Comparison of ENCODE assay signal across 17 cellular contexts in genomic region chr2:239194731-239195317, GRCh38.
DNase-seq lines count a peak whose midpoint lies in the region; ATAC-seq, FAIRE-seq and TF ChIP-seq lines count a peak whose summit lies in the region.
"Had no signal": no experiment of that assay in that cellular context is flagged by ENCODE, and none has a peak within 500 bp of the region (broad histone marks: within the 10 kb centered on the region; RNA-seq: fewer than 3 reads in every experiment).

No MANE protein-coding gene starts in this region.

- no peak for ATAC-seq in stimulated activated naive CD8-positive, alpha-beta T cell treated with anti-CD3 and anti-CD28 coated beads, Interleukin-15, amount 100 ng/mL, for 72 hours
- ATAC-seq in stimulated activated naive CD8-positive, alpha-beta T cell treated with anti-CD3 and anti-CD28 coated beads, Interleukin-15, Interleukin-2, amounts not matched to agents 100 U/mL and 50 U/mL, for 24 hours, result no peak
- ATAC-seq in psoas muscle (peak in 2 of 4 donors; percentile 18 to 29), aorta (ENCODE audit: low FRiP score) (no peak), GM18858 (IDR thresholded peaks at IDR 0.05; ENCODE audit: unreplicated experiment) (no peak)
- ATAC-seq: GM12878, lower lobe of right lung, natural killer cell had no signal

- H3K4me3 Mint-ChIP-seq in stimulated activated naive CD8-positive, alpha-beta T cell treated with anti-CD3 and anti-CD28 coated beads, Interleukin-15, amount 100 ng/mL, for 72 hours, result no peak overlapping the region
- H3K4me3 Mint-ChIP-seq: IgD-negative memory B cell, natural killer cell had no signal

- H3K27ac ChIP-seq in kidney (ENCODE audit: low read depth in 2 of 2, low read length in 2 of 2) (no peak overlapping the region), psoas muscle (peak overlapping the region; percentile 36), aorta (ENCODE audit: low read depth in 1 of 2, low read length in 2 of 2) (no peak overlapping the region)
- H3K27ac ChIP-seq: lower lobe of right lung had no signal

- H3K9me3 ChIP-seq in kidney (ENCODE audit: control insufficient read depth in 1 of 2, low read length in 2 of 2) (no peaks in the 10 kb centered on the region), psoas muscle (no peaks in the 10 kb centered on the region), aorta (ENCODE audit: control insufficient read depth, low read length) (no peaks in the 10 kb centered on the region)
- H3K9me3 ChIP-seq: Caco-2, lower lobe of right lung had no signal

- no peaks in the 10 kb centered on the region for H3K27me3 ChIP-seq in psoas muscle (ENCODE audit: insufficient read depth in 3 of 3, low read length in 2 of 3)
- H3K27me3 ChIP-seq in aorta (ENCODE audit: control insufficient read depth in 1 of 2, insufficient read depth in 2 of 2, low read length in 1 of 2), result no peaks in the 10 kb centered on the region

- peak overlapping the region; percentile 19 to 65 for H3K27ac Mint-ChIP-seq in stimulated activated naive CD8-positive, alpha-beta T cell treated with anti-CD3 and anti-CD28 coated beads, Interleukin-15, amount 100 ng/mL, for 72 hours
- H3K27ac Mint-ChIP-seq: IgD-negative memory B cell had no signal

- H3K27me3 Mint-ChIP-seq in stimulated activated naive CD8-positive, alpha-beta T cell treated with anti-CD3 and anti-CD28 coated beads, Interleukin-15, amount 100 ng/mL, for 72 hours, result no peaks in the 10 kb centered on the region
- H3K27me3 Mint-ChIP-seq: IgD-negative memory B cell had no signal

- H3K9ac ChIP-seq in kidney (ENCODE audit: low read length in 2 of 2), result no peak overlapping the region

- intact Hi-C loops in kidney (cut with DNase I), result no loop called here
- intact Hi-C loops in psoas muscle (cut with DNase I), result no loop called here
- intact Hi-C loops in aorta (cut with DNase I), result no loop called here

- H3K9me3 Mint-ChIP-seq in stimulated activated naive CD8-positive, alpha-beta T cell treated with anti-CD3 and anti-CD28 coated beads, Interleukin-15, amount 100 ng/mL, for 72 hours, result peaks cover 0 to 6% of the 10 kb centered on the region in 2 donors
- H3K9me3 Mint-ChIP-seq: IgD-negative memory B cell, natural killer cell had no signal

- H3K4me3 ChIP-seq in kidney (ENCODE audit: low read length in 2 of 2) (no peak overlapping the region), psoas muscle (no peak overlapping the region), aorta (ENCODE audit: low read length in 2 of 2) (no peak overlapping the region)
- H3K4me3 ChIP-seq: GM12878, lower lobe of right lung, skin epidermis had no signal

- peaks cover 0 to 3% of the 10 kb centered on the region in 2 donors for H3K36me3 ChIP-seq in kidney (ENCODE audit: control insufficient read depth in 1 of 2, insufficient read depth in 2 of 2, low read length in 2 of 2)
- peaks cover 0 to 49% of the 10 kb centered on the region in 2 donors for H3K36me3 ChIP-seq in psoas muscle (ENCODE audit: insufficient read depth in 1 of 2, low read depth in 1 of 2)
- H3K36me3 ChIP-seq in aorta (ENCODE audit: control insufficient read depth in 1 of 2, insufficient read depth in 2 of 2, low read length in 1 of 2), result no peaks in the 10 kb centered on the region

- DNase-seq in stimulated activated naive CD8-positive, alpha-beta T cell treated with anti-CD3 and anti-CD28 coated beads, Interleukin-15, amount 100 ng/mL, for 72 hours, result no peak
- DNase-seq in stimulated activated naive CD8-positive, alpha-beta T cell treated with anti-CD3 and anti-CD28 coated beads, Interleukin-15, Interleukin-2, amounts not matched to agents 100 U/mL and 50 U/mL, for 24 hours, result no peak
- DNase-seq in kidney (peak; percentile 46), psoas muscle (no peak), aorta (peak; percentile 42 to 68), HUDEP-2 (lab: John Stamatoyannopoulos, UW; ENCODE audit: unreplicated experiment in 76 of 76) (no peak), globus pallidus (ENCODE audit: low spot score) (no peak)
- DNase-seq: activated CD4-positive, CD25-positive, alpha-beta regulatory T cell; Caco-2; lower lobe of right lung; natural killer cell; NCI-H2171; T-helper 1 cell had no signal

- peaks cover 24% of the 10 kb centered on the region for H3K4me1 Mint-ChIP-seq in stimulated activated naive CD8-positive, alpha-beta T cell treated with anti-CD3 and anti-CD28 coated beads, Interleukin-15, amount 100 ng/mL, for 72 hours

- peaks cover 0 to 3% of the 10 kb centered on the region in 2 donors for H3K4me1 ChIP-seq in kidney (ENCODE audit: control insufficient read depth in 1 of 2, insufficient read depth in 1 of 2, low read depth in 1 of 2, low read length in 2 of 2)
- peaks cover 45% of the 10 kb centered on the region for H3K4me1 ChIP-seq in psoas muscle
- no peaks in the 10 kb centered on the region for H3K4me1 ChIP-seq in aorta (ENCODE audit: control insufficient read depth in 1 of 2, insufficient read depth in 2 of 2, low read length in 2 of 2)
- H3K4me1 ChIP-seq: Caco-2 had no signal

- no peak for TF ChIP-seq CTCF in kidney (IDR thresholded peaks at IDR 0.05; ENCODE audit: borderline replicate concordance, extremely low read depth, insufficient read depth)
- no peak for TF ChIP-seq CTCF in psoas muscle (IDR thresholded peaks at IDR 0.05)

- FAIRE-seq in kidney (lab: Jason Lieb, UNC), result no peak
- FAIRE-seq: GM12878 had no signal

- WGBS in psoas muscle, 3 donors, result 83 to 92% (median 91%) methylated on average over 22 to 23 of the region's 23 CpGs
- 92 to 96% methylated on average over 23 of the region's 23 CpGs for WGBS in aorta, 2 donors

Comparison
In these comparisons a context has a peak if more than half of its experiments do, and no peak if none do; other contexts are left out.
1. DNase-seq: peak in kidney (single experiment) and aorta (2 of 2); none in stimulated activated naive CD8-positive, alpha-beta T cell treated with anti-CD3 and anti-CD28 coated beads, Interleukin-15, amount 100 ng/mL, for 72 hours (0 of 2), stimulated activated naive CD8-positive, alpha-beta T cell treated with anti-CD3 and anti-CD28 coated beads, Interleukin-15, Interleukin-2, amounts not matched to agents 100 U/mL and 50 U/mL, for 24 hours (single experiment), psoas muscle (0 of 2), HUDEP-2 (0 of 76) and globus pallidus (single experiment).